In genomic region chr2:74725287-74725686, GRCh38 we compare ENCODE assay signal across 23 cellular contexts.
DNase-seq lines count a peak whose midpoint lies in the region; ATAC-seq, FAIRE-seq and TF ChIP-seq lines count a peak whose summit lies in the region.
"Had no signal": no experiment of that assay in that cellular context is flagged by ENCODE, and none has a peak within 500 bp of the region (broad histone marks: within the 10 kb centered on the region; RNA-seq: fewer than 3 reads in every experiment).

No MANE protein-coding gene starts in this region.

- POLR2A ChIA-PET in MCF 10A (lab: Yijun Ruan, JAX) (interaction anchor here (0.8 to 1.1 kb wide), 3 partner anchors 10 to 110 kb away, joined by 3 to 8 read pairs (median 4); no protein-coding TSS in a partner anchor), endothelial cell of umbilical vein (lab: Charles Lee) (no interaction called here)

- no peaks in the 10 kb centered on the region for H3K36me3 ChIP-seq in mammary epithelial cell (ENCODE audit: insufficient read depth, low read length)
- H3K36me3 ChIP-seq in RWPE2 (ENCODE audit: low read depth): no peaks in the 10 kb centered on the region
- no peaks in the 10 kb centered on the region for H3K36me3 ChIP-seq in endothelial cell of umbilical vein (ENCODE audit: control insufficient read depth in 2 of 2, extremely low read depth in 1 of 2, insufficient read depth in 2 of 2, low read length in 2 of 2)
- H3K36me3 ChIP-seq: BLaER1 had no signal

- 25% methylated on average over 1 of the region's 1 CpG for WGBS in mammary epithelial cell (ENCODE audit: low coverage, missing lambda C conversion rate)

- H3K9me1 ChIP-seq in endothelial cell of umbilical vein (replicated peaks; ENCODE audit: control insufficient read depth, extremely low read depth, insufficient read depth, low read length): no peaks in the 10 kb centered on the region

- H3K9me3 Mint-ChIP-seq in MCF 10A (ENCODE audit: unreplicated experiment): no peaks in the 10 kb centered on the region
- H3K9me3 Mint-ChIP-seq: CD8-positive, alpha-beta T cell had no signal

- TF ChIP-seq CTCF in mammary epithelial cell (conservative IDR thresholded peaks at IDR 0.05 in 1 of 2, IDR thresholded peaks at IDR 0.05 in 1 of 2; ENCODE audit: extremely low read depth in 1 of 2, insufficient read depth in 1 of 2, low read depth in 1 of 2, low read length in 2 of 2): no peak
- no peak for TF ChIP-seq CTCF in MCF 10A (IDR thresholded peaks at IDR 0.05; ENCODE audit: unreplicated experiment)
- no peak for TF ChIP-seq CTCF in RWPE2 (IDR thresholded peaks at IDR 0.05; ENCODE audit: poor library complexity, severe bottlenecking)
- TF ChIP-seq CTCF in endothelial cell of umbilical vein (IDR thresholded peaks at IDR 0.05; ENCODE audit: extremely low read depth in 1 of 2, insufficient read depth in 1 of 2, low read depth in 1 of 2, low read length in 2 of 2): no peak

- intact Hi-C loops in mammary epithelial cell (cut with micrococcal nuclease) (no loop called here), MCF 10A (cut with micrococcal nuclease) (no loop called here), endothelial cell of umbilical vein (cut with micrococcal nuclease) (no loop called here)

- no peaks in the 10 kb centered on the region for H3K36me3 Mint-ChIP-seq in MCF 10A (ENCODE audit: insufficient read depth, unreplicated experiment)
- H3K36me3 Mint-ChIP-seq: CD14-positive monocyte; CD8-positive, alpha-beta T cell; IgD-negative memory B cell had no signal

- BruUV-seq in mammary epithelial cell (replicated peaks; lab: Mats Ljungman, UMichigan) (no TSS peak), MCF 10A (replicated peaks; lab: Mats Ljungman, UMichigan) (no TSS peak), endothelial cell of umbilical vein (replicated peaks; lab: Mats Ljungman, UMichigan) (no TSS peak)

- H3K27ac Mint-ChIP-seq in MCF 10A (ENCODE audit: low read depth, unreplicated experiment): no peak overlapping the region
- H3K27ac Mint-ChIP-seq: CD14-positive monocyte; CD8-positive, alpha-beta T cell; IgD-negative memory B cell had no signal

- H3K27ac ChIP-seq in mammary epithelial cell (ENCODE audit: insufficient read depth, low read depth, low read length) (no peak overlapping the region), RWPE2 (ENCODE audit: poor library complexity, severe bottlenecking) (peak overlapping the region; percentile 23), endothelial cell of umbilical vein (ENCODE audit: insufficient read depth, low read depth, low read length) (no peak overlapping the region)
- H3K27ac ChIP-seq: 22Rv1, A549, BLaER1, GM23248 had no signal

- H3K4me1 ChIP-seq in mammary epithelial cell (ENCODE audit: insufficient read depth, low read length) (peaks cover 10% of the 10 kb centered on the region), RWPE2 (ENCODE audit: insufficient read depth, poor library complexity, severe bottlenecking) (peaks cover 8% of the 10 kb centered on the region), endothelial cell of umbilical vein (ENCODE audit: control insufficient read depth, extremely low read depth, insufficient read depth, low read length) (no peaks in the 10 kb centered on the region)
- H3K4me1 ChIP-seq: A549 had no signal

- H3K9ac ChIP-seq in mammary epithelial cell (ENCODE audit: insufficient read depth, low read length) (no peak overlapping the region), endothelial cell of umbilical vein (replicated peaks; ENCODE audit: extremely low read depth, insufficient read depth, low read length) (no peak overlapping the region)
- H3K9ac ChIP-seq: BLaER1, GM23248 had no signal

- H3K4me2 ChIP-seq in mammary epithelial cell (ENCODE audit: insufficient read depth, low read depth, low read length) (no peak overlapping the region), endothelial cell of umbilical vein (ENCODE audit: insufficient read depth, low read length) (peak overlapping the region; percentile 22)
- H3K4me2 ChIP-seq: A549 had no signal

- H3K27me3 ChIP-seq in mammary epithelial cell (ENCODE audit: insufficient read depth, low read length): no peaks in the 10 kb centered on the region
- no peaks in the 10 kb centered on the region for H3K27me3 ChIP-seq in RWPE2 (ENCODE audit: insufficient read depth, poor library complexity, severe bottlenecking)
- peaks cover 0 to 3% of the 10 kb centered on the region in 2 experiments for H3K27me3 ChIP-seq in endothelial cell of umbilical vein (ENCODE audit: control insufficient read depth in 2 of 2, insufficient read depth in 2 of 2, low read length in 2 of 2)
- H3K27me3 ChIP-seq: BLaER1 had no signal

- TF ChIP-seq POLR2A in endothelial cell of umbilical vein (IDR thresholded peaks at IDR 0.05; ENCODE audit: low read depth, low read length): no peak

- FAIRE-seq in endothelial cell of umbilical vein (lab: Jason Lieb, UNC): peak; percentile 18
- FAIRE-seq: A549, GM12891, GM19239, H54, HTR-8/SVneo had no signal

- no peaks in the 10 kb centered on the region for H3K4me1 Mint-ChIP-seq in MCF 10A (ENCODE audit: insufficient read depth, unreplicated experiment)
- H3K4me1 Mint-ChIP-seq: IgD-negative memory B cell had no signal

- dilution Hi-C loops in mammary epithelial cell (cut with HindIII; ENCODE audit: low sequenced_read_pairs): no loop called here
- dilution Hi-C loops in endothelial cell of umbilical vein (cut with MboI; ENCODE audit: extremely low pct_ligation_motif_present, low sequenced_read_pairs): no loop called here

- DNase-seq in mammary epithelial cell (peak; percentile 48), MCF 10A (ENCODE audit: unreplicated experiment) (no peak), RWPE2 (ENCODE audit: low spot score) (no peak), endothelial cell of umbilical vein (ENCODE audit: low read depth, low spot score) (no peak), left lobe of liver (ENCODE audit: low spot score) (no peak), nucleus accumbens (lab: John Stamatoyannopoulos, UW) (no peak)
- DNase-seq: Calu3; CD8-positive, alpha-beta T cell; DMS79 treated with DMSO at 0.1 percent for 48 hours; EL; GM23248; HCEC 1CT; KBM-7 had no signal

- CTCF ChIA-PET in mammary epithelial cell (lab: Charles Lee; ENCODE audit: low non-redundant PET): interaction anchor here (0.5 to 0.6 kb wide), 2 partner anchors 33 to 114 kb away, joined by 3 to 9 read pairs; no protein-coding TSS in a partner anchor
- CTCF ChIA-PET in MCF 10A (lab: Yijun Ruan, JAX): interaction anchor here (0.5 to 2.8 kb wide), 3 partner anchors 10 to 475 kb away, joined by 3 to 25 read pairs (median 4); no protein-coding TSS in a partner anchor
- CTCF ChIA-PET in endothelial cell of umbilical vein (lab: Charles Lee): interaction anchor here (1.1 kb wide), 1 partner anchor 10 kb away, joined by 4 read pairs; no protein-coding TSS in a partner anchor

- ATAC-seq in RWPE2 (ENCODE audit: low read depth): peak; percentile 38; the same call in 1 of the 3 replicates
- no peak for ATAC-seq in left lobe of liver
- no peak for ATAC-seq in HG02642 (IDR thresholded peaks at IDR 0.05; ENCODE audit: poor library complexity, unreplicated experiment)
- ATAC-seq: A549; CD8-positive, alpha-beta T cell had no signal

- in situ Hi-C loops in mammary epithelial cell (cut with MboI; ENCODE audit: low sequenced_read_pairs in 2 of 2): no loop called here

- H3K79me2 ChIP-seq in mammary epithelial cell (ENCODE audit: insufficient read depth, low read length) (no peaks in the 10 kb centered on the region), endothelial cell of umbilical vein (ENCODE audit: control insufficient read depth, insufficient read depth, low read length) (no peaks in the 10 kb centered on the region)

- H3K9me3 ChIP-seq in mammary epithelial cell (replicated peaks; ENCODE audit: insufficient read depth, low read length): no peaks in the 10 kb centered on the region
- no peaks in the 10 kb centered on the region for H3K9me3 ChIP-seq in RWPE2 (ENCODE audit: severe bottlenecking)
- no peaks in the 10 kb centered on the region for H3K9me3 ChIP-seq in endothelial cell of umbilical vein (replicated peaks; ENCODE audit: control insufficient read depth, insufficient read depth, low read length)

- no peaks in the 10 kb centered on the region for H3K27me3 Mint-ChIP-seq in MCF 10A (ENCODE audit: insufficient read depth, unreplicated experiment)

- H2AFZ ChIP-seq in mammary epithelial cell (ENCODE audit: low read depth, low read length) (no peak overlapping the region), endothelial cell of umbilical vein (ENCODE audit: low read depth, low read length) (no peak overlapping the region)
- H2AFZ ChIP-seq: GM23248 had no signal

- no peak overlapping the region for H3K4me3 Mint-ChIP-seq in MCF 10A (ENCODE audit: unreplicated experiment)
- H3K4me3 Mint-ChIP-seq: CD14-positive monocyte; CD8-positive, alpha-beta T cell; IgD-negative memory B cell had no signal

- no peak overlapping the region for H3K4me3 ChIP-seq in mammary epithelial cell (replicated peaks in 1 of 3; ENCODE audit: insufficient read depth in 1 of 3, low read depth in 2 of 3, low read length in 3 of 3)
- no peak overlapping the region for H3K4me3 ChIP-seq in RWPE2 (ENCODE audit: severe bottlenecking)
- no peak overlapping the region for H3K4me3 ChIP-seq in endothelial cell of umbilical vein (replicated peaks in 1 of 3; ENCODE audit: insufficient read depth in 1 of 3, low read depth in 1 of 3, low read length in 3 of 3)
- H3K4me3 ChIP-seq: A549, BLaER1, GM23248 had no signal

- H4K20me1 ChIP-seq in mammary epithelial cell (ENCODE audit: insufficient read depth, low read length): no peaks in the 10 kb centered on the region
- no peaks in the 10 kb centered on the region for H4K20me1 ChIP-seq in endothelial cell of umbilical vein (replicated peaks; ENCODE audit: control insufficient read depth, extremely low read depth, insufficient read depth, low read length)
- H4K20me1 ChIP-seq: BLaER1 had no signal

TF ChIP-seq in endothelial cell of umbilical vein, 7 proteins besides CTCF, POLR2A, EP300 and RAD21:
- no peak for TF ChIP-seq MAX (IDR thresholded peaks at IDR 0.05; ENCODE audit: insufficient read depth, insufficient read length)
- TF ChIP-seq FOS (IDR thresholded peaks at IDR 0.05; ENCODE audit: borderline replicate concordance, insufficient read depth, low read length): peak; percentile 7
